16 cellular contexts compared by ENCODE assay signal in the genomic region with DNA sequence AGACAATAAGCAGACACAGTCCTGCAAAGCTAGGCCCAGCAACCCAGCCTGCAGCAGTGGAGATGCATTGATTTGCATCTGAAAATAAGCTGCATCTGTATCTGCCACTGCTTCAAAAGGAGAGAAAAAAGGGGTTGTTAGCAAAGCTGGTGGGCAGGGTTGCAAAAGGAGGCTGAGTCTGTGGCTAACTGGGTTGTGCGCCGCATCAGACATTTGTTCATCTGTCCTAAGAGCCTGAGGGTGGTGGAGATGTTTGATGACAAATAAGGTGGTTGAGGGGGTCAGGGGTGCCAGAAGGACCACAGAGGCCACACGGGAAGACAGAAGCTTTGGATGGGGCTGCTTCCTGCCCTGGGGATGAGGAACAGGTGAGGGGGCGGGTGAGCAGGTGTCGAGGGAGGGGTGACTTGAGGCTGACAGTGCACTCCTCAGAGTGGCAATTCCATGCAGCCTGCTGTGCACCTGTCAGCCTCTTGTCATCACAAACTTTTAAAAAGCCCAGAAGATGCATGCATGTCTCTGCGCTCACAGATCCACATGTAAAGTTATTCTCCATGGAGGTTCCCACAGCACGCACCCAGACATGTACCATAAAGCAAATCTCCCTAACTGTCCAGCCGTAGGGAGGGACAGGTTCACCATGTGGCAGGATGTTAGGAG. TPM values are rescaled to one million over a fixed set of nuclear protein-coding genes. Genes with fewer than 3 reads are reported as not detected.
DNase-seq lines count a peak whose midpoint lies in the region; ATAC-seq and TF ChIP-seq lines count a peak whose summit lies in the region.
"Had no signal": no experiment of that assay in that cellular context is flagged by ENCODE, and none has a peak within 500 bp of the region (broad histone marks: within the 10 kb centered on the region; RNA-seq: fewer than 3 reads in every experiment).

No MANE protein-coding gene starts in this region.

- H3K36me3 ChIP-seq in neuronal stem cell (replicated peaks in 1 of 2; ENCODE audit: control insufficient read depth in 2 of 2, insufficient read depth in 2 of 2, low read length in 2 of 2) = no peaks in the 10 kb centered on the region

- H3K4me3 ChIP-seq in coronary artery = no peak overlapping the region
- H3K4me3 ChIP-seq in neuronal stem cell (ENCODE audit: low read length in 2 of 2) = no peak overlapping the region

- no peak overlapping the region for H2BK12ac ChIP-seq in neuronal stem cell (ENCODE audit: low read length)

- peaks cover 7% of the 10 kb centered on the region for H3K27me3 Mint-ChIP-seq in activated T-cell treated with anti-CD3 and anti-CD28 coated beads, Interleukin-2, amount 50 U/mL, for 72 hours (ENCODE audit: low read depth)

- no peaks in the 10 kb centered on the region for H3K36me3 Mint-ChIP-seq in activated T-cell treated with anti-CD3 and anti-CD28 coated beads, Interleukin-2, amount 50 U/mL, for 72 hours (ENCODE audit: insufficient read depth in 2 of 2)

- no peak overlapping the region for H3K9ac ChIP-seq in neuronal stem cell (ENCODE audit: low read depth, low read length, poor library complexity)

- H3K18ac ChIP-seq in neuronal stem cell (ENCODE audit: low read length) = no peak overlapping the region

- H2AFZ ChIP-seq in neuronal stem cell (ENCODE audit: low read length) = peak overlapping the region; percentile 64

- peaks cover 28% of the 10 kb centered on the region for H3K4me1 Mint-ChIP-seq in activated T-cell treated with anti-CD3 and anti-CD28 coated beads, Interleukin-2, amount 50 U/mL, for 72 hours (ENCODE audit: low read depth)

- H3K4me3 Mint-ChIP-seq in activated T-cell treated with anti-CD3 and anti-CD28 coated beads, Interleukin-2, amount 50 U/mL, for 72 hours = no peak overlapping the region

- no peak overlapping the region for H3K23ac ChIP-seq in neuronal stem cell (ENCODE audit: low read depth, low read length, poor library complexity)

- ATAC-seq in activated T-cell treated with anti-CD3 and anti-CD28 coated beads, Interleukin-2, amount 50 U/mL, for 72 hours (replicated peaks in 1 of 2) = no peak
- ATAC-seq: Panc1, Right ventricle myocardium inferior had no signal

- no peak overlapping the region for H2AK5ac ChIP-seq in neuronal stem cell (ENCODE audit: low read depth, low read length)

- no peak overlapping the region for H3K14ac ChIP-seq in neuronal stem cell (ENCODE audit: low read length)

- no peak overlapping the region for H3K4ac ChIP-seq in neuronal stem cell (ENCODE audit: low read length)

- no peaks in the 10 kb centered on the region for H3K9me3 ChIP-seq in neuronal stem cell (replicated peaks in 1 of 2; ENCODE audit: control insufficient read depth in 2 of 2, insufficient read depth in 1 of 2, low read depth in 1 of 2, low read length in 2 of 2)

- TF ChIP-seq CTCF in coronary artery (IDR thresholded peaks at IDR 0.05) = no peak

- H4K91ac ChIP-seq in neuronal stem cell (ENCODE audit: low read depth, low read length, poor library complexity) = no peak overlapping the region

- peaks cover 5 to 14% of the 10 kb centered on the region in 2 donors for H3K4me1 ChIP-seq in neuronal stem cell (ENCODE audit: control insufficient read depth in 2 of 2, insufficient read depth in 1 of 2, low read depth in 1 of 2, low read length in 2 of 2)

- H3K27ac ChIP-seq in coronary artery = no peak overlapping the region
- no peak overlapping the region for H3K27ac ChIP-seq in neuronal stem cell (replicated peaks; ENCODE audit: low read length)
- H3K27ac ChIP-seq: C4-2B had no signal

- H3K27ac Mint-ChIP-seq in activated T-cell treated with anti-CD3 and anti-CD28 coated beads, Interleukin-2, amount 50 U/mL, for 72 hours = no peak overlapping the region

- peak; percentile 19 for DNase-seq in activated effector memory CD4-positive, alpha-beta T cell treated with anti-CD3 and anti-CD28 coated beads, Interleukin-2, amount 50 U/mL, for 16 hours
- no peak for DNase-seq in activated effector memory CD4-positive, alpha-beta T cell treated with Interleukin-2 at 50 U/mL for 16 hours
- peak; percentile 62 for DNase-seq in coronary artery (ENCODE audit: low spot score)
- DNase-seq in neuronal stem cell (ENCODE audit: low spot score) = no peak
- DNase-seq in activated T-cell treated with anti-CD3 and anti-CD28 coated beads, Interleukin-2, amount 50 U/mL, for 72 hours = no peak
- DNase-seq in mesenteric fat pad (ENCODE audit: low spot score) = no peak
- DNase-seq in hepatic stellate cell (ENCODE audit: low spot score) = no peak
- DNase-seq: DMS79 treated with DMSO at 0.1 percent for 48 hours, H7, NCI-H1048, NCI-H146, NCI-H2081, NCI-H748 treated with DMSO at 0.1 percent for 48 hours had no signal

- no CpG with 5 or more reads among the region's 8 CpGs for WGBS in neuronal stem cell (ENCODE audit: extremely low coverage in 2 of 2, insufficient read length in 2 of 2, insufficient replicate concordance in 1 of 2), 2 donors

- H3K79me1 ChIP-seq in neuronal stem cell (ENCODE audit: low read depth, low read length) = no peaks in the 10 kb centered on the region

- H3K4me2 ChIP-seq in neuronal stem cell (ENCODE audit: insufficient read depth, low read length, poor library complexity, severe bottlenecking) = no peak overlapping the region

- H2BK120ac ChIP-seq in neuronal stem cell (ENCODE audit: low read depth, low read length) = no peak overlapping the region

- no peak overlapping the region for H2BK5ac ChIP-seq in neuronal stem cell (ENCODE audit: low read length)

- H3K27me3 ChIP-seq in neuronal stem cell (ENCODE audit: control insufficient read depth in 3 of 3, insufficient read depth in 3 of 3, low read depth in 1 of 3, low read length in 3 of 3) = no peaks in the 10 kb centered on the region

- H3K9me3 Mint-ChIP-seq in activated T-cell treated with anti-CD3 and anti-CD28 coated beads, Interleukin-2, amount 50 U/mL, for 72 hours = no peaks in the 10 kb centered on the region

- no peak overlapping the region for H4K8ac ChIP-seq in neuronal stem cell (ENCODE audit: low read depth, low read length)

- no peak overlapping the region for H2BK15ac ChIP-seq in neuronal stem cell (ENCODE audit: low read length)

RNA-seq across cellular contexts. Expression of a gene that starts 35.4 kb away (rescaled TPM):
- 142 TPM for polyA plus RNA-seq in neuronal stem cell (2013, experiment 1 of 2)
- 142 TPM for polyA plus RNA-seq in neuronal stem cell (2013, experiment 2 of 2)
- 100 to 1,000 TPM; 104 to 126 TPM for total RNA-seq in activated T-cell treated with anti-CD3 and anti-CD28 coated beads, Interleukin-2, amount 50 U/mL, for 72 hours
- 160 TPM for total RNA-seq in mesenteric fat pad

Comparison
In these comparisons a context has a peak if more than half of its experiments do, and no peak if none do; other contexts are left out.
1. DNase-seq: peak in activated effector memory CD4-positive, alpha-beta T cell treated with anti-CD3 and anti-CD28 coated beads, Interleukin-2, amount 50 U/mL, for 16 hours (single experiment) and coronary artery (single experiment); none in activated effector memory CD4-positive, alpha-beta T cell treated with Interleukin-2 at 50 U/mL for 16 hours (single experiment), neuronal stem cell (single experiment), activated T-cell treated with anti-CD3 and anti-CD28 coated beads, Interleukin-2, amount 50 U/mL, for 72 hours (0 of 2), mesenteric fat pad (single experiment) and hepatic stellate cell (single experiment).